Comparison of ENCODE assay signal across 16 cellular contexts in the genomic region with DNA sequence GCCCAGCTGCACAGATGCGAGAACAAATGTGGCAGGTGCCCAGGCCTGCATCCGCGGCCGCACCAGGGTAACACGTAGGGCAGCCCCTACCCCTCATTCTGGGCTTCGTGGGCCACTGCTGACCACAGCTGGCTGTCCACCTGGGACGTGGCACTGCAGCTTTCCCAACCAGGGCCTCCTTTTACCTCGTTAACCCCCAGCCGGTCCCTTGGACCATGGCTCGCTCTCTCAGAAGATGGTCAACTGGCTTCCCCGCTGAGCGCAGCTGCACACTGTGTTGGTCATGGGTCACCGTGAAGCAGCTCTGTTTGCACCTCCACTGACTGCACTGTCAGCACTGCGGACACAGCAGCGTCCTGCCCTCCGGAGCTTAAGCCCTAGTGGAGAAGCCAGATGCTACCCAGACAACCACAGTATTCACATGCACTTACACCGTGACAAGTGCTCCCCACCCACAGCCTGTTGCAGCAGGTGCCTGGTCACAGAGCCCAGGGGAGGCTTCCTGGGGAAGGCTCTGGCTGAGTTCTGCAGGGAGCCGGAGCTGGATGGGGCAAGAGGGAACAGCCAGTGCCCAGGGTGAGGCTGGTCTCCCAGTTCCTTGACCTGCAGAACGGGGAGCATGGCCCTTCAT. TPM values are rescaled to one million over a fixed set of nuclear protein-coding genes. Genes with fewer than 3 reads are reported as not detected.
A peak's percentile ranks its signal among the peaks of the same experiment; 100 is the strongest.
DNase-seq lines count a peak whose midpoint lies in the region; ATAC-seq, FAIRE-seq and TF ChIP-seq lines count a peak whose summit lies in the region.
"Had no signal": no experiment of that assay in that cellular context is flagged by ENCODE, and none has a peak within 500 bp of the region (broad histone marks: within the 10 kb centered on the region; RNA-seq: fewer than 3 reads in every experiment).

No MANE protein-coding gene starts in this region.

- H3K4me1 ChIP-seq in KMS-11 (ENCODE audit: low read depth, poor library complexity, severe bottlenecking) = peaks cover 29% of the 10 kb centered on the region
- peaks cover 34% of the 10 kb centered on the region for H3K4me1 ChIP-seq in astrocyte (ENCODE audit: insufficient read depth, low read length)
- peaks cover 53% of the 10 kb centered on the region for H3K4me1 ChIP-seq in neural progenitor cell
- no peaks in the 10 kb centered on the region for H3K4me1 ChIP-seq in GM23248 (ENCODE audit: insufficient read depth)
- H3K4me1 ChIP-seq: esophagus squamous epithelium had no signal

- H3K9me2 ChIP-seq in GM23248 (ENCODE audit: insufficient read depth) = no peaks in the 10 kb centered on the region

- no peak for FAIRE-seq in astrocyte (lab: Jason Lieb, UNC)

- H3K9me3 Mint-ChIP-seq in astrocyte (ENCODE audit: unreplicated experiment) (no peaks in the 10 kb centered on the region), neural progenitor cell (peaks cover 2% of the 10 kb centered on the region)
- H3K9me3 Mint-ChIP-seq: brain; dendritic cell treated with granulocyte-macrophage colony-stimulating factor and Interleukin-4, amounts not matched to agents 40 ng/mL and 50 ng/mL, for 4 days had no signal

- no peaks in the 10 kb centered on the region for H3K9me3 ChIP-seq in astrocyte (ENCODE audit: insufficient read depth, low read depth, low read length)
- H3K9me3 ChIP-seq in neural progenitor cell (ENCODE audit: low read depth) = no peaks in the 10 kb centered on the region
- H3K9me3 ChIP-seq in GM23248 (ENCODE audit: low read depth) = no peaks in the 10 kb centered on the region
- H3K9me3 ChIP-seq: esophagus squamous epithelium, heart left ventricle had no signal

- WGBS in GM23248 (ENCODE audit: low coverage in 1 of 2, low lambda C conversion rate in 2 of 2, missing lambda C conversion rate in 2 of 2), 2 experiments = 48% methylated on average over 18 to 19 of the region's 19 CpGs

- no peak overlapping the region for H3K4me3 ChIP-seq in KMS-11 (IDR thresholded peaks at IDR 0.05; ENCODE audit: insufficient read depth, low read depth, low read length)
- no peak overlapping the region for H3K4me3 ChIP-seq in astrocyte (ENCODE audit: insufficient read depth, low read depth, low read length)
- no peak overlapping the region for H3K4me3 ChIP-seq in neural progenitor cell
- H3K4me3 ChIP-seq in GM23248 = no peak overlapping the region
- H3K4me3 ChIP-seq: esophagus squamous epithelium, heart left ventricle had no signal

- peaks cover 2% of the 10 kb centered on the region for H3K36me3 Mint-ChIP-seq in astrocyte (ENCODE audit: low read depth, unreplicated experiment)
- peaks cover 6% of the 10 kb centered on the region for H3K36me3 Mint-ChIP-seq in neural progenitor cell
- H3K36me3 Mint-ChIP-seq: activated naive CD4-positive, alpha-beta T cell treated with anti-CD3 and anti-CD28 coated beads, Interleukin-2, amount 50 U/mL, for 72 hours; brain had no signal

- no peaks in the 10 kb centered on the region for H3K36me3 ChIP-seq in KMS-11 (ENCODE audit: insufficient read depth)
- no peaks in the 10 kb centered on the region for H3K36me3 ChIP-seq in astrocyte (ENCODE audit: insufficient read depth, low read length)
- H3K36me3 ChIP-seq in neural progenitor cell = no peaks in the 10 kb centered on the region
- no peaks in the 10 kb centered on the region for H3K36me3 ChIP-seq in GM23248 (ENCODE audit: low read depth)
- H3K36me3 ChIP-seq: esophagus squamous epithelium, heart left ventricle had no signal

- H3K79me2 ChIP-seq in KMS-11 (ENCODE audit: insufficient read depth, low read depth) (no peaks in the 10 kb centered on the region), astrocyte (ENCODE audit: insufficient read depth, low read length) (no peaks in the 10 kb centered on the region), neural progenitor cell (ENCODE audit: low read depth) (no peaks in the 10 kb centered on the region), GM23248 (ENCODE audit: insufficient read depth) (no peaks in the 10 kb centered on the region)

- H3K4me1 Mint-ChIP-seq in astrocyte (ENCODE audit: low read depth, unreplicated experiment) (peaks cover 24% of the 10 kb centered on the region), neural progenitor cell (peaks cover 66% of the 10 kb centered on the region)

- H4K20me1 ChIP-seq in KMS-11 (ENCODE audit: insufficient read depth) (no peaks in the 10 kb centered on the region), astrocyte (ENCODE audit: insufficient read depth, low read length) (no peaks in the 10 kb centered on the region), neural progenitor cell (ENCODE audit: low read depth) (no peaks in the 10 kb centered on the region), GM23248 (ENCODE audit: insufficient read depth) (no peaks in the 10 kb centered on the region)

- H3K27me3 Mint-ChIP-seq in astrocyte (ENCODE audit: low read depth, unreplicated experiment) (peaks cover 53% of the 10 kb centered on the region), neural progenitor cell (ENCODE audit: insufficient read depth, low read depth) (peaks cover 7% of the 10 kb centered on the region)
- H3K27me3 Mint-ChIP-seq: dendritic cell treated with granulocyte-macrophage colony-stimulating factor and Interleukin-4, amounts not matched to agents 40 ng/mL and 50 ng/mL, for 4 days had no signal

- H3K27ac ChIP-seq in KMS-11 = peak overlapping the region; percentile 50
- no peak overlapping the region for H3K27ac ChIP-seq in astrocyte (ENCODE audit: low read depth, low read length)
- H3K27ac ChIP-seq in neural progenitor cell = peak overlapping the region; percentile 24
- no peak overlapping the region for H3K27ac ChIP-seq in GM23248
- H3K27ac ChIP-seq: esophagus squamous epithelium, heart left ventricle had no signal

- H3F3A ChIP-seq in neural progenitor cell (ENCODE audit: low read depth) (peaks cover 23% of the 10 kb centered on the region), GM23248 (ENCODE audit: insufficient read depth) (no peaks in the 10 kb centered on the region)

- peak overlapping the region; percentile 42 for H3K4me2 ChIP-seq in KMS-11
- H3K4me2 ChIP-seq in astrocyte (ENCODE audit: low read length) = peak overlapping the region; percentile 68
- peak overlapping the region; percentile 58 for H3K4me2 ChIP-seq in neural progenitor cell
- H3K4me2 ChIP-seq in GM23248 (ENCODE audit: unreplicated experiment) = no peak overlapping the region

- DNase-seq in GM03348 (ENCODE audit: low spot score) (peak; percentile 3), astrocyte (ENCODE audit: low read depth) (no peak), neural progenitor cell (ENCODE audit: low spot score) (peak; percentile 50), GM23248 (no peak)
- no peak for DNase-seq in activated CD4-positive, alpha-beta T cell treated with anti-CD3 and anti-CD28 coated beads for 4 hours
- DNase-seq: activated CD4-positive, alpha-beta T cell treated with anti-CD3 and anti-CD28 coated beads for 48 hours; DMS 273 treated with DMSO at 0.1 percent for 48 hours; esophagus squamous epithelium; heart left ventricle; MM.1S had no signal

- ATAC-seq in HG03175 (IDR thresholded peaks at IDR 0.05; ENCODE audit: unreplicated experiment) (no peak), GM21723 (IDR thresholded peaks at IDR 0.05; ENCODE audit: unreplicated experiment) (no peak)
- ATAC-seq: activated naive CD4-positive, alpha-beta T cell treated with anti-CD3 and anti-CD28 coated beads, Interleukin-2, amount 50 U/mL, for 72 hours; heart left ventricle had no signal

- in situ Hi-C loops in GM23248 (cut with MboI) = no loop called here

- H2AFZ ChIP-seq in KMS-11 (ENCODE audit: low read depth) (no peak overlapping the region), astrocyte (ENCODE audit: low read depth, low read length) (no peak overlapping the region), neural progenitor cell (replicated peaks) (no peak overlapping the region), GM23248 (no peak overlapping the region)

- no peaks in the 10 kb centered on the region for H3K27me3 ChIP-seq in KMS-11 (ENCODE audit: insufficient read depth, low read depth)
- H3K27me3 ChIP-seq in astrocyte (ENCODE audit: insufficient read depth, low read length) = peaks cover 5% of the 10 kb centered on the region
- no peaks in the 10 kb centered on the region for H3K27me3 ChIP-seq in neural progenitor cell
- H3K27me3 ChIP-seq in GM23248 (replicated peaks; ENCODE audit: insufficient read depth) = peaks cover 24% of the 10 kb centered on the region

- no peak overlapping the region for H3K4me3 Mint-ChIP-seq in astrocyte (ENCODE audit: unreplicated experiment)
- H3K4me3 Mint-ChIP-seq in neural progenitor cell = peak overlapping the region; percentile 74
- H3K4me3 Mint-ChIP-seq: dendritic cell treated with granulocyte-macrophage colony-stimulating factor and Interleukin-4, amounts not matched to agents 40 ng/mL and 50 ng/mL, for 4 days had no signal

- TF ChIP-seq CTCF in KMS-11 (conservative IDR thresholded peaks at IDR 0.05; ENCODE audit: low read depth, low read length) = no peak
- no peak for TF ChIP-seq CTCF in astrocyte (IDR thresholded peaks at IDR 0.05; ENCODE audit: insufficient read depth, low read depth, low read length)
- TF ChIP-seq CTCF in neural progenitor cell (IDR thresholded peaks at IDR 0.05) = no peak

- H3K9ac ChIP-seq in KMS-11 = no peak overlapping the region; the same call in 1 of the 2 replicates
- H3K9ac ChIP-seq in astrocyte (ENCODE audit: low read length) = no peak overlapping the region
- H3K9ac ChIP-seq in neural progenitor cell = no peak overlapping the region
- no peak overlapping the region for H3K9ac ChIP-seq in GM23248

- H3K27ac Mint-ChIP-seq in astrocyte (ENCODE audit: unreplicated experiment) (no peak overlapping the region), neural progenitor cell (peak overlapping the region; percentile 84)
- H3K27ac Mint-ChIP-seq: dendritic cell treated with granulocyte-macrophage colony-stimulating factor and Interleukin-4, amounts not matched to agents 40 ng/mL and 50 ng/mL, for 4 days had no signal

RNA-seq across cellular contexts. Expression of gene PLEKHG4B, which starts 10.5 kb away (rescaled TPM):
- total RNA-seq in astrocyte (6.1 and 8.1 TPM in 2 replicates), neural progenitor cell (ENCODE audit: low replicate concordance) (28.8 and 63.1 TPM in 2 replicates)
- total RNA-seq in GM23248 (2014; rRNA removed; shearing (Covaris generic)) = not detected in 2 replicates
- not detected in 2 replicates for polyA plus RNA-seq in GM23248 (2016; fragmentation: Nextera tagmentation; extraction: Ambion mirVana)
- polyA plus RNA-seq: heart left ventricle had no signal

Comparison
In these comparisons a context has a peak if more than half of its experiments do, and no peak if none do; other contexts are left out.
1. DNase-seq: peak in GM03348 (single experiment) and neural progenitor cell (single experiment); none in astrocyte (single experiment), activated CD4-positive, alpha-beta T cell treated with anti-CD3 and anti-CD28 coated beads for 4 hours (0 of 2) and GM23248 (single experiment).
2. H3K27ac ChIP-seq: peak in KMS-11 (single experiment) and neural progenitor cell (single experiment); none in astrocyte (single experiment) and GM23248 (single experiment).